19 cellular contexts compared by ENCODE assay signal in genomic region chr7:149050941-149051340, GRCh38.
"Had no signal": no experiment of that assay in that cellular context is flagged by ENCODE, and none has a peak within 500 bp of the region (broad histone marks: within the 10 kb centered on the region; RNA-seq: fewer than 3 reads in every experiment).

No MANE protein-coding gene starts in this region.

- H3K9me3 ChIP-seq: suprapubic skin had no signal

- H3K27me3 ChIP-seq: cardiac muscle cell, dorsolateral prefrontal cortex, suprapubic skin had no signal

- H3K36me3 ChIP-seq: cardiac muscle cell, suprapubic skin had no signal

- H3K27ac Mint-ChIP-seq: activated B cell treated with CpG ODN at 0.5 μM for 24 hours; activated CD4-positive, alpha-beta T cell treated with anti-CD3 and anti-CD28 coated beads, Interleukin-2, amount 10 ng/mL, durations not matched to agents 24 days and 14 days; activated naive CD8-positive, alpha-beta T cell treated with anti-CD3 and anti-CD28 coated beads for 36 hours; endodermal cell; nephron progenitor cell had no signal

- DNase-seq: activated B cell treated with CpG ODN at 0.5 μM for 24 hours; activated CD4-positive, alpha-beta T cell treated with anti-CD3 and anti-CD28 coated beads, Interleukin-2, amount 10 ng/mL, durations not matched to agents 24 days and 14 days; activated CD8-positive, alpha-beta memory T cell treated with anti-CD3 and anti-CD28 coated beads for 24 hours; activated naive CD8-positive, alpha-beta T cell treated with anti-CD3 and anti-CD28 coated beads for 36 hours; anterior cingulate cortex; dorsolateral prefrontal cortex; endodermal cell; hypothalamus; mesendoderm; nephron progenitor cell; occipital lobe; right cardiac atrium; small intestine; stimulated activated CD4-positive, alpha-beta T cell treated with anti-CD3 and anti-CD28 coated beads, Interleukin-4, amount 100 ng/mL, for 4 hours; stimulated activated CD8-positive, alpha-beta memory T cell treated with anti-CD3 and anti-CD28 coated beads, Interleukin-4, amount 100 ng/mL, for 48 hours; stimulated activated naive CD8-positive, alpha-beta T cell treated with anti-CD3 and anti-CD28 coated beads, Interleukin-15, Interleukin-2, amounts not matched to agents 100 U/mL and 50 U/mL, for 24 hours; trophoblast cell had no signal

- H3K9me3 Mint-ChIP-seq: activated B cell treated with CpG ODN at 0.5 μM for 24 hours; activated CD4-positive, alpha-beta T cell treated with anti-CD3 and anti-CD28 coated beads, Interleukin-2, amount 10 ng/mL, durations not matched to agents 24 days and 14 days; activated naive CD8-positive, alpha-beta T cell treated with anti-CD3 and anti-CD28 coated beads for 36 hours; endodermal cell had no signal

- H3K4me1 ChIP-seq: suprapubic skin had no signal

- H3K4me3 Mint-ChIP-seq: activated B cell treated with CpG ODN at 0.5 μM for 24 hours; activated CD4-positive, alpha-beta T cell treated with anti-CD3 and anti-CD28 coated beads, Interleukin-2, amount 10 ng/mL, durations not matched to agents 24 days and 14 days; activated naive CD8-positive, alpha-beta T cell treated with anti-CD3 and anti-CD28 coated beads for 36 hours; endodermal cell; nephron progenitor cell had no signal

- ATAC-seq: right cardiac atrium; stimulated activated naive CD8-positive, alpha-beta T cell treated with anti-CD3 and anti-CD28 coated beads, Interleukin-15, Interleukin-2, amounts not matched to agents 100 U/mL and 50 U/mL, for 24 hours had no signal

- FAIRE-seq: small intestine had no signal

- H3K4me3 ChIP-seq: cardiac muscle cell, dorsolateral prefrontal cortex, suprapubic skin had no signal

- H3K36me3 Mint-ChIP-seq: activated naive CD8-positive, alpha-beta T cell treated with anti-CD3 and anti-CD28 coated beads for 36 hours had no signal

- H3K27ac ChIP-seq: cardiac muscle cell, dorsolateral prefrontal cortex, suprapubic skin had no signal

- H3K27me3 Mint-ChIP-seq: activated B cell treated with CpG ODN at 0.5 μM for 24 hours; activated CD4-positive, alpha-beta T cell treated with anti-CD3 and anti-CD28 coated beads, Interleukin-2, amount 10 ng/mL, durations not matched to agents 24 days and 14 days; activated naive CD8-positive, alpha-beta T cell treated with anti-CD3 and anti-CD28 coated beads for 36 hours had no signal

- H3K4me1 Mint-ChIP-seq: activated B cell treated with CpG ODN at 0.5 μM for 24 hours; activated naive CD8-positive, alpha-beta T cell treated with anti-CD3 and anti-CD28 coated beads for 36 hours; endodermal cell; nephron progenitor cell had no signal
